Comparison of ENCODE assay signal across 17 cellular contexts in genomic region chr21:31348188-31348587, GRCh38. TPM values are rescaled to one million over a fixed set of nuclear protein-coding genes. Genes with fewer than 3 reads are reported as not detected.
DNase-seq lines count a peak whose midpoint lies in the region; ATAC-seq and TF ChIP-seq lines count a peak whose summit lies in the region.
"Had no signal": no experiment of that assay in that cellular context is flagged by ENCODE, and none has a peak within 500 bp of the region (broad histone marks: within the 10 kb centered on the region; RNA-seq: fewer than 3 reads in every experiment).

No MANE protein-coding gene starts in this region.

- POLR2A ChIA-PET in HCT116 (lab: Charles Lee), result interaction anchor here (0.5 to 1.2 kb wide), 3 partner anchors 13 to 226 kb away, joined by 3 read pairs; no protein-coding TSS in a partner anchor

- intact Hi-C loops in HCT116 (cut with micrococcal nuclease), result loop anchor here (10.0 kb wide), 2 partner anchors 143 to 237 kb away; no protein-coding TSS in a partner anchor

- no TSS peak for BruUV-seq in HCT116 (replicated peaks; lab: Mats Ljungman, UMichigan)

- H3K4me3 ChIP-seq in HCT116 (replicated peaks in 1 of 2; ENCODE audit: low read depth in 1 of 2, low read length in 2 of 2), result no peak overlapping the region
- H3K4me3 ChIP-seq in MG63, result no peak overlapping the region

- CTCF ChIA-PET in HCT116 (lab: Charles Lee), result interaction anchor here (0.6 to 1.7 kb wide), 8 partner anchors 13 to 211 kb away, joined by 3 to 7 read pairs (median 4); no protein-coding TSS in a partner anchor

- TF ChIP-seq CTCF in HCT116 (IDR thresholded peaks at IDR 0.05 in 2 of 3, conservative IDR thresholded peaks at IDR 0.05 in 1 of 3; ENCODE audit: borderline replicate concordance in 1 of 3, insufficient read depth in 1 of 3, low read depth in 2 of 3, low read length in 2 of 3), result no peak

- H3K27ac ChIP-seq in HCT116 (ENCODE audit: low read depth, low read length), result no peak overlapping the region
- H3K27ac ChIP-seq: KMS-11, PC-9, RWPE1 had no signal

- peaks cover 5 to 10% of the 10 kb centered on the region in 2 experiments; a peak in 1 of 4 replicates for H3K9me3 ChIP-seq in HCT116 (ENCODE audit: control insufficient read depth in 1 of 2, insufficient read depth in 1 of 2, low read depth in 1 of 2, low read length in 2 of 2)
- H3K9me3 ChIP-seq in MG63, result no peaks in the 10 kb centered on the region

- TF ChIP-seq RAD21 in HCT116 (IDR thresholded peaks at IDR 0.05; ENCODE audit: low read depth), result no peak

- DNase-seq in HCT116 (ENCODE audit: low read depth, low spot score) (no peak), NCI-H146 (lab: John Stamatoyannopoulos, UW) (peak; percentile 39), NCI-H748 treated with DMSO at 0.1 percent for 48 hours (lab: John Stamatoyannopoulos, UW) (peak; percentile 61), islet precursor cell (peak; percentile 22), MG63 (no peak), NCI-H1105 treated with DMSO at 0.1 percent for 48 hours (lab: John Stamatoyannopoulos, UW) (no peak), SKM-1 (lab: John Stamatoyannopoulos, UW; ENCODE audit: unreplicated experiment) (no peak)
- DNase-seq: GDM1, NCI-H1436 treated with DMSO at 0.1 percent for 48 hours, NCI-H2171, NCI-H446 treated with DMSO at 0.1 percent for 48 hours, PC-9, SIG-M5, T-helper 1 cell had no signal

- no peak overlapping the region; the same call in 1 of the 2 replicates for H3K9ac ChIP-seq in HCT116 (ENCODE audit: low read length)
- H3K9ac ChIP-seq: KMS-11 had no signal

- TF ChIP-seq POLR2A in HCT116 (IDR thresholded peaks at IDR 0.05; ENCODE audit: borderline replicate concordance, extremely low read depth, insufficient read depth, insufficient read length), result no peak

- H3K27me3 ChIP-seq in HCT116 (ENCODE audit: insufficient read depth, low read length), result no peaks in the 10 kb centered on the region
- no peaks in the 10 kb centered on the region for H3K27me3 ChIP-seq in MG63

- no peak for ATAC-seq in HCT116

- no peak overlapping the region for H2AFZ ChIP-seq in HCT116 (ENCODE audit: low read depth, low read length, poor library complexity, severe bottlenecking)
- H2AFZ ChIP-seq: PC-9 had no signal

- peaks cover 42 to 62% of the 10 kb centered on the region in 2 experiments for H3K4me1 ChIP-seq in HCT116 (ENCODE audit: control insufficient read depth in 1 of 2, insufficient read depth in 2 of 2, low read length in 2 of 2)

- H3K36me3 ChIP-seq in HCT116 (ENCODE audit: control insufficient read depth in 1 of 2, insufficient read depth in 2 of 2, low read length in 2 of 2) (no peaks in the 10 kb centered on the region), MG63 (no peaks in the 10 kb centered on the region)

- H3K4me2 ChIP-seq in HCT116 (ENCODE audit: low read length), result peak overlapping the region; percentile 48; the same call in 1 of the 2 replicates

- RAD21 ChIA-PET in HCT116 (lab: Charles Lee; ENCODE audit: low non-redundant PET in 1 of 2, low total read pairs in 2 of 2, uncharacterized antibody in 2 of 2, unreplicated experiment in 2 of 2), result no interaction called here

- H3K79me2 ChIP-seq in HCT116 (ENCODE audit: insufficient read depth, low read length), result peaks cover 2% of the 10 kb centered on the region; the same call in 1 of the 2 replicates

- no peaks in the 10 kb centered on the region for H4K20me1 ChIP-seq in HCT116 (ENCODE audit: insufficient read depth)

- no peaks in the 10 kb centered on the region for H3K9me2 ChIP-seq in HCT116 (ENCODE audit: insufficient read depth)

TF ChIP-seq in HCT116, 20 proteins besides CTCF, POLR2A, EP300 and RAD21:
- TF ChIP-seq SRF (IDR thresholded peaks at IDR 0.05; ENCODE audit: low read depth), result no peak
- TF ChIP-seq POLR2AphosphoS5 (IDR thresholded peaks at IDR 0.05; ENCODE audit: low read depth, low read length), result no peak
- no peak for TF ChIP-seq EGR1 (IDR thresholded peaks at IDR 0.05; ENCODE audit: low read depth)
- no peak for TF ChIP-seq ZBTB33 (IDR thresholded peaks at IDR 0.05; ENCODE audit: extremely low read depth, insufficient replicate concordance, low read length)
- TF ChIP-seq EZH2 (IDR thresholded peaks at IDR 0.05), result no peak
- TF ChIP-seq YY1 (IDR thresholded peaks at IDR 0.05; ENCODE audit: extremely low read depth, insufficient replicate concordance, low read depth, low read length), result no peak
- TF ChIP-seq FOSL1 (IDR thresholded peaks at IDR 0.05; ENCODE audit: low read depth), result no peak
- TF ChIP-seq TCF7L2 (IDR thresholded peaks at IDR 0.05; ENCODE audit: borderline replicate concordance, extremely low read depth, insufficient read depth, insufficient read length), result no peak
- TF ChIP-seq ELF1 (IDR thresholded peaks at IDR 0.05; ENCODE audit: borderline replicate concordance, low read depth), result no peak
TF ChIP-seq in HCT116: peak in this region for 0.

RNA-seq across cellular contexts. Expression of gene TIAM1, which starts 4.1 kb away (rescaled TPM):
- 47.8 TPM for total RNA-seq in HCT116 (2021; ENCODE audit: unreplicated experiment)
- polyA plus RNA-seq in HCT116 (2012), result 19.5 and 23.1 TPM in 2 replicates
- 0.42 and 2.2 TPM in 2 replicates for total RNA-seq in MG63 (2014; rRNA removed; shearing (Covaris generic); ENCODE audit: low replicate concordance)
- total RNA-seq: HT-29 had no signal

Comparison
In these comparisons a context has a peak if more than half of its experiments do, and no peak if none do; other contexts are left out.
1. DNase-seq: peak in NCI-H146 (single experiment), NCI-H748 treated with DMSO at 0.1 percent for 48 hours (single experiment) and islet precursor cell (single experiment); none in HCT116 (single experiment), MG63 (single experiment), NCI-H1105 treated with DMSO at 0.1 percent for 48 hours (single experiment) and SKM-1 (single experiment).
2. RNA of gene TIAM1, which starts 4.1 kb away (total RNA-seq): 47.8 TPM in HCT116 (single experiment); 0.42 to 2.2 TPM in MG63; every median in the first group is over 10 times any median in the second.